Comparison of ENCODE assay signal across 8 cellular contexts in the genomic region with DNA sequence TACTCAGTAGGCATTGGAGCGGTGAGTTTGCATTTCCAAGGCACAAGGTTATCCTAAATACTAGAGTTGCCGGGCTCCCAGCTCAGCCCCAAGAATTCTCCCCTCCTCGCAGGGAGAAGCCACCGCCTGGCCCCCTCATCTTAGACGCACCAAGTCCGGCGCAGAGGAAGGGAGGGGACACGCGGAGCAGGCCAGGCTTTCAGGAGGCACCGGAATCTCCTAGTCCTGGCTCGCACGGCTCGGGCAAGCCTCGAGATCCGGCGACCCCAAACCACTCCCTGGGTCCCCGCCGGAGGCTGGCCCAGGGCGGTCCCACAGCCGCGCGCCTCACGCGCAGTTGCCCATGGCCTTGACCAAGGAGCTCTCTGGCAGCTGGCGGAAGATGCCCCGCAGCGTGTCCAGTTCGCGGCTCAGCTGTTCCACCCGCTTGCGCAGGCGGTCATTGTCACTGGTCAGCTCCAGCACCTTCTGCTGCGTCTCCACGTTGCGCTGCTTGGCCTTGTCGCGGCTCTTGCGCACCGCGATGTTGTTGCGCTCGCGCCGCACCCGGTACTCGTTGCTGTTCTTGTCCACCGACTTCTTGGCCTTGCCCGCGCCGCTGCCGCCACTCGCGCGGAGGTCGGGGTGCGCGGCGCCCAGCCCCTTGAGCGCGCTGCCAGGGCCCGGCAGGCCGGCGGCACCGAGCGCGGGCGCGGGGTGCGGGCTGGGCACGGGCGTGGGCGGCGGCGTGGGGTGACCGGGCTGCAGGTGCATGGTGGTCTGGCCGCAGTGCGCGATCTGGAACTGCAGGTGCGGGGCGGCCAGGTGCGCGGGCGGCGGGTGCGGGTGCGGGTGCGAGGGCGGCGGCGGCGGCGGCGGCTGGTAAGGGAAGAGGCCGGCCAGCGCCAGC. TPM values are rescaled to one million over a fixed set of nuclear protein-coding genes. Genes with fewer than 3 reads are reported as not detected.
A peak's percentile ranks its signal among the peaks of the same experiment; 100 is the strongest.
DNase-seq lines count a peak whose midpoint lies in the region; ATAC-seq and TF ChIP-seq lines count a peak whose summit lies in the region.

No MANE protein-coding gene starts in this region.

- 19% methylated on average over 25 of the region's 95 CpGs for WGBS in mammary epithelial cell (ENCODE audit: low coverage, missing lambda C conversion rate)

- peaks cover 49% of the 10 kb centered on the region for H3K27me3 Mint-ChIP-seq in activated CD4-positive, alpha-beta T cell treated with anti-CD3 and anti-CD28 coated beads, Interleukin-2, amount 10 ng/mL, durations not matched to agents 7 days and 5 days
- H3K27me3 Mint-ChIP-seq in memory B cell: peaks cover 15% of the 10 kb centered on the region

- dilution Hi-C loops in mammary epithelial cell (cut with HindIII; ENCODE audit: low sequenced_read_pairs): no loop called here

- H3K4me2 ChIP-seq in mammary epithelial cell (ENCODE audit: insufficient read depth, low read depth, low read length): peak overlapping the region; percentile 97

- no peak overlapping the region for H3K9ac ChIP-seq in mammary epithelial cell (ENCODE audit: insufficient read depth, low read length)

- ATAC-seq in memory B cell (ENCODE audit: low read depth) (no peak), thoracic aorta (ENCODE audit: insufficient number of reproducible peaks, low FRiP score, low read depth) (no peak), GM19035 (IDR thresholded peaks at IDR 0.05; ENCODE audit: unreplicated experiment) (no peak)

- peak overlapping the region in 2 of 3 experiments; percentile 56 to 67 for H3K4me3 ChIP-seq in mammary epithelial cell (replicated peaks in 1 of 3; ENCODE audit: insufficient read depth in 1 of 3, low read depth in 2 of 3, low read length in 3 of 3)
- peak overlapping the region; percentile 95 for H3K4me3 ChIP-seq in thoracic aorta

- H3K9me3 Mint-ChIP-seq in activated CD4-positive, alpha-beta T cell treated with anti-CD3 and anti-CD28 coated beads, Interleukin-2, amount 10 ng/mL, durations not matched to agents 7 days and 5 days: no peaks in the 10 kb centered on the region
- no peaks in the 10 kb centered on the region for H3K9me3 Mint-ChIP-seq in memory B cell

- H3K36me3 Mint-ChIP-seq in activated CD4-positive, alpha-beta T cell treated with anti-CD3 and anti-CD28 coated beads, Interleukin-2, amount 10 ng/mL, durations not matched to agents 7 days and 5 days (ENCODE audit: low read depth): no peaks in the 10 kb centered on the region
- H3K36me3 Mint-ChIP-seq in memory B cell: no peaks in the 10 kb centered on the region

- H3K27me3 ChIP-seq in mammary epithelial cell (ENCODE audit: insufficient read depth, low read length) (peaks cover 10% of the 10 kb centered on the region), thoracic aorta (replicated peaks; ENCODE audit: insufficient read depth) (no peaks in the 10 kb centered on the region)

- no peak for DNase-seq in activated CD4-positive, alpha-beta T cell treated with anti-CD3 and anti-CD28 coated beads, Interleukin-2, amount 10 ng/mL, durations not matched to agents 7 days and 5 days
- no peak for DNase-seq in activated CD4-positive, alpha-beta T cell treated with anti-CD3 and anti-CD28 coated beads, Interleukin-2, amount 50 U/mL, for 4 hours
- DNase-seq in mammary epithelial cell (no peak), memory B cell (ENCODE audit: low spot score in 2 of 2) (no peak), thoracic aorta (ENCODE audit: low spot score) (no peak), kidney tubule cell (ENCODE audit: low spot score) (no peak)
- no peak for DNase-seq in central memory CD4-positive, alpha-beta T cell

- no peaks in the 10 kb centered on the region for H4K20me1 ChIP-seq in mammary epithelial cell (ENCODE audit: insufficient read depth, low read length)

- H2AFZ ChIP-seq in mammary epithelial cell (ENCODE audit: low read depth, low read length): peak overlapping the region; percentile 93

- peak overlapping the region; percentile 19 for H3K4me3 Mint-ChIP-seq in activated CD4-positive, alpha-beta T cell treated with anti-CD3 and anti-CD28 coated beads, Interleukin-2, amount 10 ng/mL, durations not matched to agents 7 days and 5 days
- H3K4me3 Mint-ChIP-seq in memory B cell: peak overlapping the region; percentile 76

- H3K4me1 Mint-ChIP-seq in activated CD4-positive, alpha-beta T cell treated with anti-CD3 and anti-CD28 coated beads, Interleukin-2, amount 10 ng/mL, durations not matched to agents 7 days and 5 days: no peaks in the 10 kb centered on the region
- H3K4me1 Mint-ChIP-seq in memory B cell: peaks cover 4% of the 10 kb centered on the region

- no peaks in the 10 kb centered on the region for H3K79me2 ChIP-seq in mammary epithelial cell (ENCODE audit: insufficient read depth, low read length)

- H3K36me3 ChIP-seq in mammary epithelial cell (ENCODE audit: insufficient read depth, low read length) (no peaks in the 10 kb centered on the region), thoracic aorta (no peaks in the 10 kb centered on the region)

- intact Hi-C loops in mammary epithelial cell (cut with micrococcal nuclease): no loop called here

- CTCF ChIA-PET in activated CD4-positive, alpha-beta T cell treated with anti-CD3 and anti-CD28 coated beads, Interleukin-2, amount 10 ng/mL, durations not matched to agents 7 days and 5 days (lab: Charles Lee): interaction anchor here (0.6 to 1.2 kb wide), 2 partner anchors 11 to 102 kb away, joined by 3 read pairs; no protein-coding TSS in a partner anchor
- CTCF ChIA-PET in mammary epithelial cell (lab: Charles Lee; ENCODE audit: low non-redundant PET): no interaction called here

- in situ Hi-C loops in mammary epithelial cell (cut with MboI; ENCODE audit: low sequenced_read_pairs in 2 of 2): no loop called here

- H3K9me3 ChIP-seq in mammary epithelial cell (replicated peaks; ENCODE audit: insufficient read depth, low read length) (no peaks in the 10 kb centered on the region), thoracic aorta (no peaks in the 10 kb centered on the region)

- H3K27ac Mint-ChIP-seq in activated CD4-positive, alpha-beta T cell treated with anti-CD3 and anti-CD28 coated beads, Interleukin-2, amount 10 ng/mL, durations not matched to agents 7 days and 5 days: no peak overlapping the region
- H3K27ac Mint-ChIP-seq in memory B cell: no peak overlapping the region

- POLR2A ChIA-PET in activated CD4-positive, alpha-beta T cell treated with anti-CD3 and anti-CD28 coated beads, Interleukin-2, amount 10 ng/mL, durations not matched to agents 7 days and 5 days (lab: Charles Lee): no interaction called here

- peaks cover 45% of the 10 kb centered on the region for H3K4me1 ChIP-seq in mammary epithelial cell (ENCODE audit: insufficient read depth, low read length)
- H3K4me1 ChIP-seq in thoracic aorta (ENCODE audit: control insufficient read depth in 1 of 2, low read depth in 2 of 2): peaks cover 4 to 32% of the 10 kb centered on the region in 2 donors

- BruUV-seq in mammary epithelial cell (replicated peaks; lab: Mats Ljungman, UMichigan): TSS peak; percentile 34

- H3K27ac ChIP-seq in mammary epithelial cell (ENCODE audit: insufficient read depth, low read depth, low read length) (no peak overlapping the region), thoracic aorta (no peak overlapping the region)

- no peak for TF ChIP-seq CTCF in mammary epithelial cell (conservative IDR thresholded peaks at IDR 0.05 in 1 of 2, IDR thresholded peaks at IDR 0.05 in 1 of 2; ENCODE audit: extremely low read depth in 1 of 2, insufficient read depth in 1 of 2, low read depth in 1 of 2, low read length in 2 of 2)
- no peak for TF ChIP-seq CTCF in thoracic aorta (IDR thresholded peaks at IDR 0.05)

RNA-seq across cellular contexts. Expression of gene CEBPA, which starts 1.1 kb away (rescaled TPM):
- total RNA-seq in activated CD4-positive, alpha-beta T cell treated with anti-CD3 and anti-CD28 coated beads, Interleukin-2, amount 10 ng/mL, durations not matched to agents 7 days and 5 days: under 1 TPM; 0.10 TPM
- total RNA-seq in mammary epithelial cell (1 to 10 TPM; 2.8 to 3.3 TPM), thoracic aorta (1 to 10 TPM; 4.7 to 4.9 TPM)
- 1.1 TPM for polyA plus RNA-seq in mammary epithelial cell
- 0.47 TPM for polyA minus RNA-seq in mammary epithelial cell
